ENCODE assay signal across 8 cellular contexts in genomic region chr2:29238497-29238896, GRCh38.
DNase-seq lines count a peak whose midpoint lies in the region; ATAC-seq and FAIRE-seq lines count a peak whose summit lies in the region.

No MANE protein-coding gene starts in this region.

- no peak overlapping the region for H3K4me3 ChIP-seq in SJSA1

- peak; percentile 9 for FAIRE-seq in GM18507 (lab: Jason Lieb, UNC)

- no peak for ATAC-seq in T-cell (replicated peaks in 1 of 4)
- ATAC-seq in activated T-cell treated with anti-CD3 and anti-CD28 coated beads, Interleukin-2, amount 50 U/mL, for 4 hours: no peak

- POLR2A ChIA-PET in T-cell (lab: Charles Lee): no interaction called here

- H3K9me3 Mint-ChIP-seq in T-cell: no peaks in the 10 kb centered on the region
- H3K9me3 Mint-ChIP-seq in activated T-cell treated with anti-CD3 and anti-CD28 coated beads, Interleukin-2, amount 50 U/mL, for 4 hours: no peaks in the 10 kb centered on the region

- no peak overlapping the region for H3K27ac ChIP-seq in SJSA1

- no peaks in the 10 kb centered on the region for H3K36me3 Mint-ChIP-seq in T-cell
- H3K36me3 Mint-ChIP-seq in activated T-cell treated with anti-CD3 and anti-CD28 coated beads, Interleukin-2, amount 50 U/mL, for 4 hours (ENCODE audit: insufficient read depth): no peaks in the 10 kb centered on the region

- H3K36me3 ChIP-seq in SJSA1: no peaks in the 10 kb centered on the region

- no peaks in the 10 kb centered on the region for H3K9me3 ChIP-seq in SJSA1 (replicated peaks)

- CTCF ChIA-PET in T-cell (lab: Charles Lee): no interaction called here

- H3K27me3 Mint-ChIP-seq in T-cell: peaks cover 27 to 39% of the 10 kb centered on the region in 2 donors
- H3K27me3 Mint-ChIP-seq in activated T-cell treated with anti-CD3 and anti-CD28 coated beads, Interleukin-2, amount 50 U/mL, for 4 hours (ENCODE audit: low read depth): peaks cover 31% of the 10 kb centered on the region

- H3K4me1 ChIP-seq in SJSA1 (replicated peaks): no peaks in the 10 kb centered on the region

- no peak overlapping the region for H3K4me3 Mint-ChIP-seq in T-cell
- no peak overlapping the region for H3K4me3 Mint-ChIP-seq in activated T-cell treated with anti-CD3 and anti-CD28 coated beads, Interleukin-2, amount 50 U/mL, for 4 hours

- H3K27ac Mint-ChIP-seq in T-cell: no peak overlapping the region

- peak; percentile 13 for DNase-seq in COLO668 (lab: John Stamatoyannopoulos, UW; ENCODE audit: unreplicated experiment)
- no peak for DNase-seq in GM18507 (ENCODE audit: extremely low spot score, insufficient read length, low read depth)
- peak; percentile 14 to 56 for DNase-seq in SJSA1 (ENCODE audit: low read depth in 1 of 2, low spot score in 2 of 2)
- peak; percentile 64 for DNase-seq in iPS DF 4.7 (ENCODE audit: extremely low read depth, low spot score)
- no peak for DNase-seq in T-cell
- DNase-seq in activated CD4-positive, CD25-positive, alpha-beta regulatory T cell (lab: John Stamatoyannopoulos, UW): no peak
- no peak for DNase-seq in KG1 (lab: John Stamatoyannopoulos, UW)
- DNase-seq in activated T-cell treated with anti-CD3 and anti-CD28 coated beads, Interleukin-2, amount 50 U/mL, for 4 hours: no peak

- no peaks in the 10 kb centered on the region for H3K4me1 Mint-ChIP-seq in T-cell
- H3K4me1 Mint-ChIP-seq in activated T-cell treated with anti-CD3 and anti-CD28 coated beads, Interleukin-2, amount 50 U/mL, for 4 hours (ENCODE audit: low read depth): no peaks in the 10 kb centered on the region

- peaks cover 23% of the 10 kb centered on the region for H3K27me3 ChIP-seq in SJSA1 (replicated peaks)

Comparison
In these comparisons a context has a peak if more than half of its experiments do, and no peak if none do; other contexts are left out.
1. DNase-seq: peak in COLO668 (single experiment), SJSA1 (2 of 2) and iPS DF 4.7 (single experiment); none in GM18507 (single experiment), T-cell (0 of 34), activated CD4-positive, CD25-positive, alpha-beta regulatory T cell (0 of 4), KG1 (single experiment) and activated T-cell treated with anti-CD3 and anti-CD28 coated beads, Interleukin-2, amount 50 U/mL, for 4 hours (single experiment).